Comparison of ENCODE assay signal across 5 cellular contexts in genomic region chr7:141689072-141689825, GRCh38. TPM values are rescaled to one million over a fixed set of nuclear protein-coding genes. Genes with fewer than 3 reads are reported as not detected.
"Had no signal": no experiment of that assay in that cellular context is flagged by ENCODE, and none has a peak within 500 bp of the region (broad histone marks: within the 10 kb centered on the region; RNA-seq: fewer than 3 reads in every experiment).

No MANE protein-coding gene starts in this region.

RNA-seq across cellular contexts. Expression of gene WEE2, which starts 18.9 kb away (rescaled TPM):
- total RNA-seq: GM23338, H1, H9, HFFc6, IMR-90 had no signal
- polyA plus RNA-seq: GM23338, IMR-90 had no signal
